ENCODE assay signal across 15 cellular contexts in genomic region chr12:122059203-122059960, GRCh38.
"Had no signal": no experiment of that assay in that cellular context is flagged by ENCODE, and none has a peak within 500 bp of the region (broad histone marks: within the 10 kb centered on the region; RNA-seq: fewer than 3 reads in every experiment).

No MANE protein-coding gene starts in this region.

- H3K27ac ChIP-seq: left lung, thyroid gland, WERI-Rb-1 had no signal

- H3K27ac Mint-ChIP-seq: activated CD4-positive, alpha-beta T cell treated with anti-CD3 and anti-CD28 coated beads for 36 hours; activated CD8-positive, alpha-beta T cell treated with anti-CD3 and anti-CD28 coated beads for 36 hours; T-cell had no signal

- H3K9me3 Mint-ChIP-seq: activated CD8-positive, alpha-beta T cell treated with anti-CD3 and anti-CD28 coated beads for 36 hours; activated naive CD4-positive, alpha-beta T cell treated with anti-CD3 and anti-CD28 coated beads, Interleukin-2, amount 50 U/mL, for 24 hours; naive thymus-derived CD8-positive, alpha-beta T cell; T-cell had no signal

- H3K27me3 ChIP-seq: dorsolateral prefrontal cortex, left lung, thyroid gland had no signal

- ATAC-seq: activated CD4-positive, alpha-beta T cell treated with anti-CD3 and anti-CD28 coated beads for 36 hours; activated CD8-positive, alpha-beta T cell treated with anti-CD3 and anti-CD28 coated beads for 36 hours; left lung; naive thymus-derived CD8-positive, alpha-beta T cell; T-cell had no signal

- H3K36me3 Mint-ChIP-seq: activated naive CD4-positive, alpha-beta T cell treated with anti-CD3 and anti-CD28 coated beads, Interleukin-2, amount 50 U/mL, for 24 hours; T-cell had no signal

- H3K27me3 Mint-ChIP-seq: activated CD4-positive, alpha-beta T cell treated with anti-CD3 and anti-CD28 coated beads for 36 hours; activated CD8-positive, alpha-beta T cell treated with anti-CD3 and anti-CD28 coated beads for 36 hours; activated naive CD4-positive, alpha-beta T cell treated with anti-CD3 and anti-CD28 coated beads, Interleukin-2, amount 50 U/mL, for 24 hours; naive thymus-derived CD8-positive, alpha-beta T cell; T-cell had no signal

- H3K9me3 ChIP-seq: left lung, thyroid gland had no signal

- H3K4me3 ChIP-seq: dorsolateral prefrontal cortex, left lung, thyroid gland had no signal

- H3K4me3 Mint-ChIP-seq: activated CD4-positive, alpha-beta T cell treated with anti-CD3 and anti-CD28 coated beads for 36 hours; activated CD8-positive, alpha-beta T cell treated with anti-CD3 and anti-CD28 coated beads for 36 hours; activated naive CD4-positive, alpha-beta T cell treated with anti-CD3 and anti-CD28 coated beads, Interleukin-2, amount 50 U/mL, for 24 hours; naive thymus-derived CD8-positive, alpha-beta T cell; T-cell had no signal

- DNase-seq: activated CD4-positive, alpha-beta T cell treated with anti-CD3 and anti-CD28 coated beads for 36 hours; activated CD8-positive, alpha-beta T cell treated with anti-CD3 and anti-CD28 coated beads for 36 hours; activated effector memory CD4-positive, alpha-beta T cell treated with anti-CD3 and anti-CD28 coated beads, Interleukin-2, amount 50 U/mL, for 16 hours; activated T-cell treated with anti-CD3 and anti-CD28 coated beads, Interleukin-2, amount 50 U/mL, for 48 hours; dorsolateral prefrontal cortex; hypothalamus; kidney; stimulated activated CD4-positive, alpha-beta T cell treated with anti-CD3 and anti-CD28 coated beads, Interleukin-2, amount 100 ng/mL, for 24 hours; T-cell; T1000; thyroid gland had no signal

- H3K36me3 ChIP-seq: thyroid gland had no signal
